In genomic region chr3:27171113-27171512, GRCh38 we compare ENCODE assay signal across 12 cellular contexts.
A peak's percentile ranks its signal among the peaks of the same experiment; 100 is the strongest.
DNase-seq lines count a peak whose midpoint lies in the region; ATAC-seq, FAIRE-seq and TF ChIP-seq lines count a peak whose summit lies in the region.
"Had no signal": no experiment of that assay in that cellular context is flagged by ENCODE, and none has a peak within 500 bp of the region (broad histone marks: within the 10 kb centered on the region; RNA-seq: fewer than 3 reads in every experiment).

No MANE protein-coding gene starts in this region.

- no peaks in the 10 kb centered on the region for H3K9me3 ChIP-seq in GM12878 (replicated peaks; ENCODE audit: control insufficient read depth, insufficient read depth, low read length)

- TF ChIP-seq CTCF in GM12878 (IDR thresholded peaks at IDR 0.05 in 2 of 3, conservative IDR thresholded peaks at IDR 0.05 in 1 of 3; ENCODE audit: control insufficient read depth in 2 of 3, extremely low read depth in 1 of 3, insufficient read depth in 1 of 3, low read depth in 3 of 3, low read length in 3 of 3) (no peak), RWPE1 (conservative IDR thresholded peaks at IDR 0.05; ENCODE audit: low read depth) (no peak)

- no peak for DNase-seq in GM12878 (ENCODE audit: low read depth, low spot score)
- no peak for DNase-seq in iPS-NIHi7 (ENCODE audit: extremely low spot score)
- no peak for DNase-seq in kidney glomerular epithelial cell (lab: John Stamatoyannopoulos, UW)
- DNase-seq in left lobe of liver (ENCODE audit: low spot score) = no peak
- DNase-seq in RWPE1 (ENCODE audit: low spot score) = no peak
- DNase-seq: DMS 273 treated with DMSO at 0.1 percent for 48 hours, NCI-H345, retina had no signal

- H3K27ac ChIP-seq in GM12878 (ENCODE audit: control insufficient read depth, insufficient read depth) (no peak overlapping the region), RWPE1 (no peak overlapping the region)

- no peak for TF ChIP-seq POLR2A in GM12878 (IDR thresholded peaks at IDR 0.05; ENCODE audit: low read depth, low read length)

- POLR2A ChIA-PET in GM12878 (lab: Charles Lee) (no interaction called here), RWPE1 (lab: Yijun Ruan, JAX; ENCODE audit: low non-redundant PET) (no interaction called here)

- no peak for TF ChIP-seq RAD21 in GM12878 (IDR thresholded peaks at IDR 0.05; ENCODE audit: insufficient read depth, low read depth, low read length)

- no peak for TF ChIP-seq EP300 in GM12878 (IDR thresholded peaks at IDR 0.05; ENCODE audit: borderline replicate concordance in 1 of 2, control insufficient read depth in 1 of 2, low read depth in 2 of 2, low read length in 2 of 2)

- RAD21 ChIA-PET in GM12878 (lab: Charles Lee; ENCODE audit: unreplicated experiment) = no interaction called here

- H3K27me3 ChIP-seq in GM12878 (replicated peaks in 1 of 2; ENCODE audit: control insufficient read depth in 2 of 2, insufficient read depth in 2 of 2, low read length in 1 of 2) = no peaks in the 10 kb centered on the region

- H3K79me2 ChIP-seq in GM12878 (ENCODE audit: control insufficient read depth, insufficient read depth, low read length) = no peaks in the 10 kb centered on the region

- no peak overlapping the region for H3K9ac ChIP-seq in GM12878 (ENCODE audit: control insufficient read depth, insufficient read depth, low read length)

- WGBS in GM12878 (ENCODE audit: insufficient coverage, insufficient replicate concordance, low lambda C conversion rate, missing lambda C conversion rate) = 0% methylated on average over 2 of the region's 2 CpGs

- no peaks in the 10 kb centered on the region for H3K4me1 ChIP-seq in GM12878 (ENCODE audit: control insufficient read depth, insufficient read depth, low read length)

- H3K4me2 ChIP-seq in GM12878 (ENCODE audit: control insufficient read depth, insufficient read depth) = no peak overlapping the region

- in situ Hi-C loops in GM12878 (cut with MboI) = no loop called here

- intact Hi-C loops in GM12878 (cut with micrococcal nuclease; ENCODE audit: unreplicated experiment) = no loop called here

- peak overlapping the region; percentile 35; the same call in 1 of the 2 replicates for H2AFZ ChIP-seq in GM12878 (ENCODE audit: control insufficient read depth, low read depth, low read length)

- BruUV-seq in GM12878 (replicated peaks; lab: Mats Ljungman, UMichigan) = no TSS peak

- ATAC-seq in GM18868 (IDR thresholded peaks at IDR 0.05; ENCODE audit: unreplicated experiment) = peak; percentile 86
- peak; percentile 88 for ATAC-seq in GM21717 (IDR thresholded peaks at IDR 0.05; ENCODE audit: unreplicated experiment)
- peak; percentile 91 for ATAC-seq in HG03460 (IDR thresholded peaks at IDR 0.05; ENCODE audit: unreplicated experiment)
- peak; percentile 85 for ATAC-seq in GM12878
- ATAC-seq in left lobe of liver = no peak

- no peak for FAIRE-seq in GM12878 (lab: Jason Lieb, UNC)
- FAIRE-seq: GM19239 had no signal

- SMC1A ChIA-PET in GM12878 (lab: Charles Lee; ENCODE audit: uncharacterized antibody, unreplicated experiment) = interaction anchor here (0.7 to 1.0 kb wide), 2 partner anchors 19 to 1012 kb away, joined by 3 read pairs; no protein-coding TSS in a partner anchor

- CTCF ChIA-PET in GM12878 (lab: Yijun Ruan, JAX) (no interaction called here), RWPE1 (lab: Yijun Ruan, JAX) (no interaction called here)

- H3K4me3 ChIP-seq in GM12878 = no peak overlapping the region

- H3K36me3 ChIP-seq in GM12878 (ENCODE audit: control insufficient read depth in 2 of 2, insufficient read depth in 2 of 2, low read length in 1 of 2) = no peaks in the 10 kb centered on the region

- H4K20me1 ChIP-seq in GM12878 (ENCODE audit: control insufficient read depth, insufficient read depth) = no peaks in the 10 kb centered on the region

TF ChIP-seq in GM12878, 131 proteins besides CTCF, POLR2A, EP300 and RAD21:
- TF ChIP-seq SPI1 (IDR thresholded peaks at IDR 0.05; ENCODE audit: borderline replicate concordance, insufficient read depth, low read depth, low read length) = peak; percentile 18; the same call in 1 of the 2 replicates
- TF ChIP-seq IRF5 (IDR thresholded peaks at IDR 0.05; ENCODE audit: borderline replicate concordance) = no peak
- TF ChIP-seq BCL11A (IDR thresholded peaks at IDR 0.05; ENCODE audit: low read depth, low read length) = no peak
- TF ChIP-seq MTA2 (IDR thresholded peaks at IDR 0.05; ENCODE audit: low read depth) = no peak
- TF ChIP-seq CREB1 (IDR thresholded peaks at IDR 0.05; ENCODE audit: low read depth) = no peak
